Comparison of ENCODE assay signal across 23 cellular contexts in the genomic region with DNA sequence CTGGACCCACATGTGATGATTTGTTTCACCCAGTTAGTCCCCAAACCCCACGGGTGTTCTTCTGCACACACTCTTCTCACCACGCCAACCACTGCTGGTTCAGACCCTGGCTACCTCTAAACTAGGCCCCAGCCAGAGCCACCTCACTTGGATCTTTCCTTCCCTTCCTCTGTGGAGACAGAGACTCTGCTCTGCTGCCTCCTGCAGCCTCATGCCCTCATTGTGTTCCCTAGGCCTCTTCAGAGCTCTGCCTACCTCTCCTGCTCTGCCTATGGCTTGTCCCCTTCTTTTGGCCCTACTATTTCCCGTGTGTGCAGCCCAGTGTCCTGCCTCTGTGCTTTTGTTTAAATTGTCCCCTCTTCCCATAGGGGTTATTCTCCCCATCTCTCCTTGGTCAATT.
"Had no signal": no experiment of that assay in that cellular context is flagged by ENCODE, and none has a peak within 500 bp of the region (broad histone marks: within the 10 kb centered on the region; RNA-seq: fewer than 3 reads in every experiment).

No MANE protein-coding gene starts in this region.

- DNase-seq: activated CD4-positive, alpha-beta T cell treated with anti-CD3 and anti-CD28 coated beads for 36 hours; activated CD8-positive, alpha-beta T cell treated with anti-CD3 and anti-CD28 coated beads for 36 hours; activated effector memory CD4-positive, alpha-beta T cell treated with anti-CD3 and anti-CD28 coated beads, Interleukin-2, amount 50 U/mL, for 16 hours; activated T-cell treated with anti-CD3 and anti-CD28 coated beads, Interleukin-2, amount 50 U/mL, for 4 hours; adrenal gland; body of pancreas; central memory CD4-positive, alpha-beta T cell; effector memory CD4-positive, alpha-beta T cell; heart left ventricle; left colon; midbrain; posterior cingulate gyrus; retina; stimulated activated CD4-positive, alpha-beta T cell treated with anti-CD3 and anti-CD28 coated beads, Interleukin-2, amount 100 ng/mL, for 48 hours; stimulated activated naive B cell treated with anti-CD40 and anti-IgM and Interleukin-4, amounts not matched to agents 10 μg/mL and 1 μg/mL and 100 μg/mL, for 72 hours; substantia nigra; transverse colon; WERI-Rb-1 had no signal

- H3K27me3 Mint-ChIP-seq: activated CD4-positive, alpha-beta T cell treated with anti-CD3 and anti-CD28 coated beads for 36 hours; activated CD8-positive, alpha-beta T cell treated with anti-CD3 and anti-CD28 coated beads for 36 hours; activated naive CD4-positive, alpha-beta T cell treated with anti-CD3 and anti-CD28 coated beads, Interleukin-2, amount 50 U/mL, for 24 hours; stimulated activated naive B cell treated with anti-CD40 and anti-IgM and Interleukin-4, amounts not matched to agents 10 μg/mL and 1 μg/mL and 100 μg/mL, for 72 hours had no signal

- H3K9me3 Mint-ChIP-seq: activated CD8-positive, alpha-beta T cell treated with anti-CD3 and anti-CD28 coated beads for 36 hours; activated naive CD4-positive, alpha-beta T cell treated with anti-CD3 and anti-CD28 coated beads, Interleukin-2, amount 50 U/mL, for 24 hours; activated T-cell treated with anti-CD3 and anti-CD28 coated beads, Interleukin-2, amount 50 U/mL, for 4 hours; stimulated activated naive B cell treated with anti-CD40 and anti-IgM and Interleukin-4, amounts not matched to agents 10 μg/mL and 1 μg/mL and 100 μg/mL, for 72 hours had no signal

- FAIRE-seq: frontal cortex, islet of Langerhans had no signal

- H3K27me3 ChIP-seq: adrenal gland, body of pancreas, heart left ventricle, transverse colon had no signal

- H3K4me3 Mint-ChIP-seq: activated CD4-positive, alpha-beta T cell treated with anti-CD3 and anti-CD28 coated beads for 36 hours; activated CD8-positive, alpha-beta T cell treated with anti-CD3 and anti-CD28 coated beads for 36 hours; activated naive CD4-positive, alpha-beta T cell treated with anti-CD3 and anti-CD28 coated beads, Interleukin-2, amount 50 U/mL, for 24 hours; activated T-cell treated with anti-CD3 and anti-CD28 coated beads, Interleukin-2, amount 50 U/mL, for 4 hours; stimulated activated naive B cell treated with anti-CD40 and anti-IgM and Interleukin-4, amounts not matched to agents 10 μg/mL and 1 μg/mL and 100 μg/mL, for 72 hours had no signal

- H3K4me3 ChIP-seq: adrenal gland, body of pancreas, heart left ventricle, lung, transverse colon had no signal

- H3K36me3 ChIP-seq: adrenal gland, heart left ventricle, transverse colon, WERI-Rb-1 had no signal

- H3K27ac ChIP-seq: adrenal gland, body of pancreas, epithelial cell of prostate, heart left ventricle, transverse colon, WERI-Rb-1 had no signal

- H3K36me3 Mint-ChIP-seq: activated naive CD4-positive, alpha-beta T cell treated with anti-CD3 and anti-CD28 coated beads, Interleukin-2, amount 50 U/mL, for 24 hours; stimulated activated naive B cell treated with anti-CD40 and anti-IgM and Interleukin-4, amounts not matched to agents 10 μg/mL and 1 μg/mL and 100 μg/mL, for 72 hours had no signal

- ATAC-seq: activated CD4-positive, alpha-beta T cell treated with anti-CD3 and anti-CD28 coated beads for 36 hours; activated CD8-positive, alpha-beta T cell treated with anti-CD3 and anti-CD28 coated beads for 36 hours; activated T-cell treated with anti-CD3 and anti-CD28 coated beads, Interleukin-2, amount 50 U/mL, for 4 hours; body of pancreas; heart left ventricle; left colon; stimulated activated naive B cell treated with anti-CD40 and anti-IgM and Interleukin-4, amounts not matched to agents 10 μg/mL and 1 μg/mL and 100 μg/mL, for 72 hours had no signal

- H3K9me3 ChIP-seq: adrenal gland, body of pancreas, heart left ventricle, transverse colon had no signal

- H3K27ac Mint-ChIP-seq: activated CD4-positive, alpha-beta T cell treated with anti-CD3 and anti-CD28 coated beads for 36 hours; activated CD8-positive, alpha-beta T cell treated with anti-CD3 and anti-CD28 coated beads for 36 hours; activated naive CD4-positive, alpha-beta T cell treated with anti-CD3 and anti-CD28 coated beads, Interleukin-2, amount 50 U/mL, for 24 hours; stimulated activated naive B cell treated with anti-CD40 and anti-IgM and Interleukin-4, amounts not matched to agents 10 μg/mL and 1 μg/mL and 100 μg/mL, for 72 hours had no signal
